Comparison of ENCODE assay signal across 31 cellular contexts in genomic region chr4:41546638-41547037, GRCh38. TPM values are rescaled to one million over a fixed set of nuclear protein-coding genes. Genes with fewer than 3 reads are reported as not detected.
"Had no signal": no experiment of that assay in that cellular context is flagged by ENCODE, and none has a peak within 500 bp of the region (broad histone marks: within the 10 kb centered on the region; RNA-seq: fewer than 3 reads in every experiment).

No MANE protein-coding gene starts in this region.

- H3K27ac ChIP-seq: breast epithelium, cardiac muscle cell, colonic mucosa, esophagus muscularis mucosa, foreskin keratinocyte had no signal

- H3K4me3 ChIP-seq: ascending aorta, breast epithelium, cardiac muscle cell, colonic mucosa, esophagus muscularis mucosa, gastrocnemius medialis had no signal

- ATAC-seq: activated CD4-positive, alpha-beta T cell treated with anti-CD3 and anti-CD28 coated beads for 36 hours; activated CD8-positive, alpha-beta memory T cell treated with anti-CD3 and anti-CD28 coated beads, Interleukin-2, amount 10 ng/mL, durations not matched to agents 7 days and 5 days; activated CD8-positive, alpha-beta T cell treated with anti-CD3 and anti-CD28 coated beads, Interleukin-2, amount 10 ng/mL, durations not matched to agents 7 days and 5 days; activated naive CD4-positive, alpha-beta T cell treated with anti-CD3 and anti-CD28 coated beads, Interleukin-2, amount 50 U/mL, for 72 hours; activated T-cell treated with anti-CD3 and anti-CD28 coated beads, Interleukin-2, amount 50 U/mL, for 72 hours; foreskin keratinocyte; gastrocnemius medialis had no signal

- H3K4me1 ChIP-seq: breast epithelium, colonic mucosa, foreskin keratinocyte had no signal

- H3K9me3 Mint-ChIP-seq: activated CD4-positive, alpha-beta memory T cell treated with anti-CD3 and anti-CD28 coated beads for 36 hours; activated CD4-positive, alpha-beta T cell treated with anti-CD3 and anti-CD28 coated beads, Interleukin-2, amount 10 ng/mL, durations not matched to agents 24 days and 14 days; activated naive CD4-positive, alpha-beta T cell treated with anti-CD3 and anti-CD28 coated beads, Interleukin-2, amount 10 ng/mL, durations not matched to agents 7 days and 5 days; activated naive CD8-positive, alpha-beta T cell treated with anti-CD3 and anti-CD28 coated beads, Interleukin-2, amount 10 ng/mL, durations not matched to agents 7 days and 5 days; brain had no signal

- H3K4me3 Mint-ChIP-seq: activated CD4-positive, alpha-beta memory T cell treated with anti-CD3 and anti-CD28 coated beads for 36 hours; activated CD4-positive, alpha-beta T cell treated with anti-CD3 and anti-CD28 coated beads for 36 hours; activated CD4-positive, alpha-beta T cell treated with anti-CD3 and anti-CD28 coated beads, Interleukin-2, amount 10 ng/mL, durations not matched to agents 24 days and 14 days; activated CD8-positive, alpha-beta memory T cell treated with anti-CD3 and anti-CD28 coated beads, Interleukin-2, amount 10 ng/mL, durations not matched to agents 7 days and 5 days; activated CD8-positive, alpha-beta T cell treated with anti-CD3 and anti-CD28 coated beads, Interleukin-2, amount 10 ng/mL, durations not matched to agents 7 days and 5 days; activated naive CD4-positive, alpha-beta T cell treated with anti-CD3 and anti-CD28 coated beads, Interleukin-2, amount 10 ng/mL, durations not matched to agents 7 days and 5 days; activated naive CD8-positive, alpha-beta T cell treated with anti-CD3 and anti-CD28 coated beads, Interleukin-2, amount 10 ng/mL, durations not matched to agents 7 days and 5 days; activated T-cell treated with anti-CD3 and anti-CD28 coated beads, Interleukin-2, amount 50 U/mL, for 72 hours; brain had no signal

- H3K36me3 ChIP-seq: ascending aorta, breast epithelium, cardiac muscle cell, colonic mucosa, esophagus muscularis mucosa, gastrocnemius medialis had no signal

- H3K27me3 ChIP-seq: ascending aorta, breast epithelium, colonic mucosa, esophagus muscularis mucosa, foreskin keratinocyte, gastrocnemius medialis had no signal

- H3K27me3 Mint-ChIP-seq: activated CD4-positive, alpha-beta memory T cell treated with anti-CD3 and anti-CD28 coated beads for 36 hours; activated CD4-positive, alpha-beta T cell treated with anti-CD3 and anti-CD28 coated beads, Interleukin-2, amount 10 ng/mL, durations not matched to agents 24 days and 14 days; activated CD8-positive, alpha-beta memory T cell treated with anti-CD3 and anti-CD28 coated beads, Interleukin-2, amount 10 ng/mL, durations not matched to agents 7 days and 5 days; activated naive CD4-positive, alpha-beta T cell treated with anti-CD3 and anti-CD28 coated beads, Interleukin-2, amount 10 ng/mL, durations not matched to agents 7 days and 5 days; activated naive CD8-positive, alpha-beta T cell treated with anti-CD3 and anti-CD28 coated beads, Interleukin-2, amount 10 ng/mL, durations not matched to agents 7 days and 5 days; brain had no signal

- H3K36me3 Mint-ChIP-seq: activated CD4-positive, alpha-beta memory T cell treated with anti-CD3 and anti-CD28 coated beads for 36 hours; activated CD8-positive, alpha-beta memory T cell treated with anti-CD3 and anti-CD28 coated beads, Interleukin-2, amount 10 ng/mL, durations not matched to agents 7 days and 5 days; activated naive CD4-positive, alpha-beta T cell treated with anti-CD3 and anti-CD28 coated beads, Interleukin-2, amount 10 ng/mL, durations not matched to agents 7 days and 5 days; activated naive CD4-positive, alpha-beta T cell treated with anti-CD3 and anti-CD28 coated beads, Interleukin-2, amount 50 U/mL, for 72 hours; activated naive CD8-positive, alpha-beta T cell treated with anti-CD3 and anti-CD28 coated beads, Interleukin-2, amount 10 ng/mL, durations not matched to agents 7 days and 5 days; brain had no signal

- DNase-seq: activated CD4-positive, alpha-beta memory T cell treated with anti-CD3 and anti-CD28 coated beads for 36 hours; activated CD4-positive, alpha-beta T cell treated with anti-CD3 and anti-CD28 coated beads for 36 hours; activated CD4-positive, alpha-beta T cell treated with anti-CD3 and anti-CD28 coated beads, Interleukin-2, amount 10 ng/mL, durations not matched to agents 24 days and 14 days; activated CD4-positive, CD25-positive, alpha-beta regulatory T cell; activated CD4-positive, CD25-positive, alpha-beta regulatory T cell treated with anti-CD3 and anti-CD28 coated beads, Interleukin-2, amount 50 U/mL, for 72 hours; activated CD8-positive, alpha-beta memory T cell treated with anti-CD3 and anti-CD28 coated beads, Interleukin-2, amount 10 ng/mL, durations not matched to agents 7 days and 5 days; activated CD8-positive, alpha-beta memory T cell treated with anti-CD3 and anti-CD28 coated beads, Interleukin-2, amount 50 U/mL, for 4 hours; activated CD8-positive, alpha-beta T cell treated with anti-CD3 and anti-CD28 coated beads, Interleukin-2, amount 10 ng/mL, durations not matched to agents 7 days and 5 days; activated gamma-delta T cell; activated naive CD4-positive, alpha-beta T cell; activated naive CD4-positive, alpha-beta T cell treated with anti-CD3 and anti-CD28 coated beads, Interleukin-2, amount 10 ng/mL, durations not matched to agents 7 days and 5 days; activated naive CD8-positive, alpha-beta T cell treated with anti-CD3 and anti-CD28 coated beads, Interleukin-2, amount 10 ng/mL, durations not matched to agents 7 days and 5 days; activated T-cell treated with anti-CD3 and anti-CD28 coated beads, Interleukin-2, amount 50 U/mL, for 1 hour; activated T-cell treated with anti-CD3 and anti-CD28 coated beads, Interleukin-2, amount 50 U/mL, for 72 hours; central memory CD4-positive, alpha-beta T cell; cerebellar nuclear complex; colonic mucosa; effector CD8-positive, alpha-beta T cell; erythroblast; foreskin keratinocyte; gastrocnemius medialis; glutamatergic neuron; T-helper 2 cell had no signal

- H3K4me1 Mint-ChIP-seq: activated CD4-positive, alpha-beta T cell treated with anti-CD3 and anti-CD28 coated beads for 36 hours; activated CD4-positive, alpha-beta T cell treated with anti-CD3 and anti-CD28 coated beads, Interleukin-2, amount 10 ng/mL, durations not matched to agents 24 days and 14 days; activated CD8-positive, alpha-beta memory T cell treated with anti-CD3 and anti-CD28 coated beads, Interleukin-2, amount 10 ng/mL, durations not matched to agents 7 days and 5 days; activated naive CD4-positive, alpha-beta T cell treated with anti-CD3 and anti-CD28 coated beads, Interleukin-2, amount 10 ng/mL, durations not matched to agents 7 days and 5 days; activated naive CD8-positive, alpha-beta T cell treated with anti-CD3 and anti-CD28 coated beads, Interleukin-2, amount 10 ng/mL, durations not matched to agents 7 days and 5 days had no signal

- H3K27ac Mint-ChIP-seq: activated CD4-positive, alpha-beta memory T cell treated with anti-CD3 and anti-CD28 coated beads for 36 hours; activated CD4-positive, alpha-beta T cell treated with anti-CD3 and anti-CD28 coated beads for 36 hours; activated CD4-positive, alpha-beta T cell treated with anti-CD3 and anti-CD28 coated beads, Interleukin-2, amount 10 ng/mL, durations not matched to agents 24 days and 14 days; activated CD8-positive, alpha-beta memory T cell treated with anti-CD3 and anti-CD28 coated beads, Interleukin-2, amount 10 ng/mL, durations not matched to agents 7 days and 5 days; activated CD8-positive, alpha-beta T cell treated with anti-CD3 and anti-CD28 coated beads, Interleukin-2, amount 10 ng/mL, durations not matched to agents 7 days and 5 days; activated naive CD4-positive, alpha-beta T cell treated with anti-CD3 and anti-CD28 coated beads, Interleukin-2, amount 10 ng/mL, durations not matched to agents 7 days and 5 days; activated naive CD4-positive, alpha-beta T cell treated with anti-CD3 and anti-CD28 coated beads, Interleukin-2, amount 50 U/mL, for 72 hours; activated naive CD8-positive, alpha-beta T cell treated with anti-CD3 and anti-CD28 coated beads, Interleukin-2, amount 10 ng/mL, durations not matched to agents 7 days and 5 days; brain had no signal

- H3K9me3 ChIP-seq: ascending aorta, breast epithelium, colonic mucosa, esophagus muscularis mucosa, gastrocnemius medialis had no signal

RNA-seq across cellular contexts. Expression of gene LIMCH1, which starts 8.7 kb away (rescaled TPM):
- total RNA-seq: activated CD4-positive, alpha-beta memory T cell treated with anti-CD3 and anti-CD28 coated beads for 36 hours; activated CD4-positive, alpha-beta T cell treated with anti-CD3 and anti-CD28 coated beads for 36 hours; activated CD4-positive, alpha-beta T cell treated with anti-CD3 and anti-CD28 coated beads, Interleukin-2, amount 10 ng/mL, durations not matched to agents 24 days and 14 days; activated CD8-positive, alpha-beta memory T cell treated with anti-CD3 and anti-CD28 coated beads for 36 hours; activated CD8-positive, alpha-beta memory T cell treated with anti-CD3 and anti-CD28 coated beads, Interleukin-2, amount 10 ng/mL, durations not matched to agents 7 days and 5 days; activated CD8-positive, alpha-beta T cell treated with anti-CD3 and anti-CD28 coated beads, Interleukin-2, amount 10 ng/mL, durations not matched to agents 7 days and 5 days; activated naive CD4-positive, alpha-beta T cell treated with anti-CD3 and anti-CD28 coated beads, Interleukin-2, amount 50 U/mL, for 72 hours; activated naive CD8-positive, alpha-beta T cell treated with anti-CD3 and anti-CD28 coated beads, Interleukin-2, amount 10 ng/mL, durations not matched to agents 7 days and 5 days; activated T-cell treated with anti-CD3 and anti-CD28 coated beads, Interleukin-2, amount 50 U/mL, for 72 hours; T-helper 1 cell treated with Interleukin-12 subunit alpha and Interleukin-12 subunit beta and Interleukin-4 antibody, amounts not matched to agents 30 ng/mL and 1 ng/mL, for 36 hours had no signal
